ENCODE assay signal across 30 cellular contexts in the genomic region with DNA sequence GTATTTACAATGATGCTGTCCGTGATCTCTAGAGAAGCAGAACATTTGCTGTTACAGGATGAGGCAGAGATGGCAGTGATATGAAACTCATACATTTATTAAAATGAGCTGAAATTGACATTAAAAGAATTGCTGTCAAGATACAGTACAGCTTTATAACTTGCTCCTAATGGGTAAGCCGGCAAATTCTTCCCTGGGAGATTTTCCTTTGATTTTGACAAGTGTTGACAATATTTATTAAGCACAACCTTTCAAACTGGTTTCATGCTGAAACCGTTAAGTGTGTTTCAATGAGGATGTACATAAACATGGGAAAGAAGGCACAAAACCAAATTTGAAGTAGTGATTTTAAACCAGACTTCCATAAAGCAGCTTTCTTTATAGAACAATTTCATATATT. TPM values are rescaled to one million over a fixed set of nuclear protein-coding genes. Genes with fewer than 3 reads are reported as not detected.
"Had no signal": no experiment of that assay in that cellular context is flagged by ENCODE, and none has a peak within 500 bp of the region (broad histone marks: within the 10 kb centered on the region; RNA-seq: fewer than 3 reads in every experiment).

No MANE protein-coding gene starts in this region.

- H3K27me3 ChIP-seq: colonic mucosa, dorsolateral prefrontal cortex, esophagus muscularis mucosa, esophagus squamous epithelium, foreskin keratinocyte, gastrocnemius medialis, gastroesophageal sphincter, heart left ventricle, heart right ventricle had no signal

- H3K9me3 ChIP-seq: colonic mucosa, esophagus muscularis mucosa, esophagus squamous epithelium, gastrocnemius medialis, gastroesophageal sphincter had no signal

- H3K4me3 ChIP-seq: colonic mucosa, coronary artery, dorsolateral prefrontal cortex, esophagus muscularis mucosa, esophagus squamous epithelium, gastrocnemius medialis, gastroesophageal sphincter, heart left ventricle, heart right ventricle had no signal

- H3K36me3 ChIP-seq: colonic mucosa, esophagus muscularis mucosa, esophagus squamous epithelium, gastrocnemius medialis, gastroesophageal sphincter, heart right ventricle had no signal

- DNase-seq: colonic mucosa; cortex of kidney; dermis blood vessel endothelial cell; dorsolateral prefrontal cortex; effector CD4-positive, alpha-beta T cell; effector CD8-positive, alpha-beta T cell; effector memory CD4-positive, alpha-beta T cell; effector memory CD8-positive, alpha-beta T cell; endodermal cell; erythroblast; esophagus squamous epithelium; foreskin fibroblast; foreskin keratinocyte; foreskin melanocyte; gastrocnemius medialis; glutamatergic neuron; heart left ventricle; heart right ventricle had no signal

- ATAC-seq: effector memory CD8-positive, alpha-beta T cell; esophagus mucosa; foreskin keratinocyte; gastrocnemius medialis; gastroesophageal sphincter had no signal

- H3K27ac ChIP-seq: colonic mucosa, coronary artery, dorsolateral prefrontal cortex, epithelial cell of prostate, esophagus muscularis mucosa, esophagus squamous epithelium, foreskin keratinocyte, gastrocnemius medialis, gastroesophageal sphincter, heart left ventricle, heart right ventricle had no signal

- H3K4me1 ChIP-seq: colonic mucosa, esophagus squamous epithelium, foreskin keratinocyte, gastrocnemius medialis, gastroesophageal sphincter had no signal

RNA-seq across cellular contexts. Expression of a gene that starts 45.5 kb away (rescaled TPM):
- total RNA-seq: dermis blood vessel endothelial cell, dermis microvascular lymphatic vessel endothelial cell, endothelial cell of umbilical vein, epithelial cell of proximal tubule, esophagus mucosa, fibroblast of lung, fibroblast of villous mesenchyme, foreskin keratinocyte, gastrocnemius medialis, glomerular endothelial cell had no signal
- polyA plus RNA-seq: endothelial cell of umbilical vein, esophagus, fibroblast of lung, foreskin keratinocyte had no signal
